Comparison of ENCODE assay signal across 27 cellular contexts in the genomic region with DNA sequence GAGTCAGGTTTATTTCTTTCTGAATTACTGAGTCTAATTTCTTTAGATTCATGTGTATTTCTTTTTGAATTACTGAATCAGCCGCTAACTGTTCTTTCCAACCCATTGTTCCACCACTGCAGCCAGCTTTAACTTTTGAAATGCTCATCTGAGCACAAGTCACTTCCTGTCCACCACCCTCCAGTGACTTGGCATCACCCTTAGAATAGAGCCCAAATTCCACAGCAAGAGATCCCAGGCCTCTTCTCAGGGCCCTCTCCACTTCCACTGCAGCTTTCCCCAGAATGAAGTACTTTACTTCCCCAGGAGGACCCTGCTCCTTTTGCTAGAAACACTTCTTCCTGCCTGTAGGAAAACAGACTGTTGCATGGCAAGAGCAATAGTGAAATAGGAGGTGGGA.
"Had no signal": no experiment of that assay in that cellular context is flagged by ENCODE, and none has a peak within 500 bp of the region (broad histone marks: within the 10 kb centered on the region; RNA-seq: fewer than 3 reads in every experiment).

No MANE protein-coding gene starts in this region.

- H3K4me3 ChIP-seq: colonic mucosa, gastroesophageal sphincter, heart left ventricle, left lung, pancreas, right atrium auricular region, thoracic aorta, transverse colon, upper lobe of right lung, uterus had no signal

- ATAC-seq: esophagus mucosa; foreskin keratinocyte; gastroesophageal sphincter; left lung; natural killer cell; pancreas; sciatic nerve; stimulated activated memory B cell treated with anti-CD40 and anti-IgM and Interleukin-4, amounts not matched to agents 10 μg/mL and 1 μg/mL and 100 μg/mL, for 72 hours; upper lobe of right lung had no signal

- H3K27me3 Mint-ChIP-seq: dendritic cell treated with granulocyte-macrophage colony-stimulating factor and Interleukin-4, amounts not matched to agents 40 ng/mL and 50 ng/mL, for 4 days had no signal

- H3K4me1 ChIP-seq: colonic mucosa, foreskin keratinocyte, gastroesophageal sphincter, left lung, pancreas, right atrium auricular region, transverse colon, upper lobe of right lung, uterus had no signal

- H3K4me1 Mint-ChIP-seq: endodermal cell; natural killer cell; stimulated activated memory B cell treated with anti-CD40 and anti-IgM and Interleukin-4, amounts not matched to agents 10 μg/mL and 1 μg/mL and 100 μg/mL, for 72 hours had no signal

- H3K9me3 Mint-ChIP-seq: dendritic cell treated with granulocyte-macrophage colony-stimulating factor and Interleukin-4, amounts not matched to agents 40 ng/mL and 50 ng/mL, for 4 days; endodermal cell; natural killer cell; stimulated activated memory B cell treated with anti-CD40 and anti-IgM and Interleukin-4, amounts not matched to agents 10 μg/mL and 1 μg/mL and 100 μg/mL, for 72 hours; stimulated activated naive CD8-positive, alpha-beta T cell treated with anti-CD3 and anti-CD28 coated beads, Interleukin-15, Interleukin-2, amounts not matched to agents 100 ng/mL and 50 ng/mL, for 24 hours had no signal

- H3K9me3 ChIP-seq: colonic mucosa, gastroesophageal sphincter, heart left ventricle, left lung, neutrophil, pancreas, right atrium auricular region, thoracic aorta, transverse colon, upper lobe of right lung, uterus had no signal

- H3K36me3 Mint-ChIP-seq: natural killer cell; stimulated activated memory B cell treated with anti-CD40 and anti-IgM and Interleukin-4, amounts not matched to agents 10 μg/mL and 1 μg/mL and 100 μg/mL, for 72 hours had no signal

- H3K4me3 Mint-ChIP-seq: dendritic cell treated with granulocyte-macrophage colony-stimulating factor and Interleukin-4, amounts not matched to agents 40 ng/mL and 50 ng/mL, for 4 days; endodermal cell; natural killer cell; stimulated activated memory B cell treated with anti-CD40 and anti-IgM and Interleukin-4, amounts not matched to agents 10 μg/mL and 1 μg/mL and 100 μg/mL, for 72 hours; stimulated activated naive CD8-positive, alpha-beta T cell treated with anti-CD3 and anti-CD28 coated beads, Interleukin-15, Interleukin-2, amounts not matched to agents 100 ng/mL and 50 ng/mL, for 24 hours had no signal

- H3K27me3 ChIP-seq: colonic mucosa, neutrophil, pancreas, right atrium auricular region, uterus had no signal

- DNase-seq: colonic mucosa; effector CD8-positive, alpha-beta T cell; endodermal cell; foreskin keratinocyte; heart left ventricle; hippocampal formation; left cardiac atrium; left lung; mesendoderm; midbrain; natural killer cell; pancreas; stimulated activated CD4-positive, alpha-beta T cell treated with anti-CD3 and anti-CD28 coated beads, Interleukin-4, amount 100 ng/mL, for 4 hours; transverse colon; upper lobe of right lung; uterus had no signal

- H3K27ac ChIP-seq: colonic mucosa, epithelial cell of prostate, foreskin keratinocyte, gastroesophageal sphincter, heart left ventricle, left lung, neutrophil, pancreas, right atrium auricular region, thoracic aorta, transverse colon, upper lobe of right lung, uterus had no signal

- H3K27ac Mint-ChIP-seq: dendritic cell treated with granulocyte-macrophage colony-stimulating factor and Interleukin-4, amounts not matched to agents 40 ng/mL and 50 ng/mL, for 4 days; endodermal cell; natural killer cell; progenitor cell of endocrine pancreas; stimulated activated memory B cell treated with anti-CD40 and anti-IgM and Interleukin-4, amounts not matched to agents 10 μg/mL and 1 μg/mL and 100 μg/mL, for 72 hours; stimulated activated naive CD8-positive, alpha-beta T cell treated with anti-CD3 and anti-CD28 coated beads, Interleukin-15, Interleukin-2, amounts not matched to agents 100 ng/mL and 50 ng/mL, for 24 hours had no signal

- H3K36me3 ChIP-seq: colonic mucosa, gastroesophageal sphincter, heart left ventricle, left lung, neutrophil, pancreas, right atrium auricular region, thoracic aorta, transverse colon, upper lobe of right lung, uterus had no signal
